Comparison of ENCODE assay signal across 20 cellular contexts in the genomic region with DNA sequence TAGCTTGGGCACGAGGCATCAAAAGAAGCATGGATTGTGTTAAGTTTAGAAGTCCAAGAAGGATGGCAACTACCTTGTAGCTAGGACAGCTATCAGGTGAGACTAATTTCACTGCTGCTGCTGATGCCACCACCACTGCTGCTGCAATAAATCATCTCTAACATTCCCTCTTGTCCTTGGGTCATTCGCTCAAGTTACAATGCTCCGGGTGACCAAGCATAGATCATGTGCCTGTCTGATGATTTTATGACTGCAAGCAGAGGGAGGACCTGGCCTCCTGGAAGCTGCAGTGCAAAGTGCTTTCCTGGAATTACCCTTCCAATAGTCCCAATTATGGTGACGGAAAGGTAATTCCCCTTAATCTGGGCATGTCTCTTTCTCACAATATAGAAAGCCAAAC.
DNase-seq lines count a peak whose midpoint lies in the region; ATAC-seq, FAIRE-seq and TF ChIP-seq lines count a peak whose summit lies in the region.
"Had no signal": no experiment of that assay in that cellular context is flagged by ENCODE, and none has a peak within 500 bp of the region (broad histone marks: within the 10 kb centered on the region; RNA-seq: fewer than 3 reads in every experiment).

No MANE protein-coding gene starts in this region.

- ATAC-seq in activated CD8-positive, alpha-beta T cell treated with anti-CD3 and anti-CD28 coated beads, Interleukin-2, amount 10 ng/mL, durations not matched to agents 7 days and 5 days = no peak
- ATAC-seq: HepG2 had no signal

- H3K36me3 Mint-ChIP-seq in nephron progenitor cell (ENCODE audit: low read depth) = peaks cover 5% of the 10 kb centered on the region
- no peaks in the 10 kb centered on the region for H3K36me3 Mint-ChIP-seq in activated CD8-positive, alpha-beta T cell treated with anti-CD3 and anti-CD28 coated beads, Interleukin-2, amount 10 ng/mL, durations not matched to agents 7 days and 5 days (ENCODE audit: low read depth)
- H3K36me3 Mint-ChIP-seq in CD8-positive, alpha-beta memory T cell = no peaks in the 10 kb centered on the region

- no peak overlapping the region for H3K9ac ChIP-seq in colonic mucosa (ENCODE audit: low read depth in 2 of 2, low read length in 2 of 2)

- peaks cover 27% of the 10 kb centered on the region for H3K9me3 Mint-ChIP-seq in nephron progenitor cell
- H3K9me3 Mint-ChIP-seq in activated CD8-positive, alpha-beta T cell treated with anti-CD3 and anti-CD28 coated beads, Interleukin-2, amount 10 ng/mL, durations not matched to agents 7 days and 5 days (ENCODE audit: insufficient read depth) = no peaks in the 10 kb centered on the region
- peaks cover 4 to 10% (median 6%) of the 10 kb centered on the region in 5 donors for H3K9me3 Mint-ChIP-seq in CD8-positive, alpha-beta memory T cell

- CTCF ChIA-PET in HEK293 (lab: Yijun Ruan, JAX) = no interaction called here
- CTCF ChIA-PET in activated CD8-positive, alpha-beta T cell treated with anti-CD3 and anti-CD28 coated beads, Interleukin-2, amount 10 ng/mL, durations not matched to agents 7 days and 5 days (lab: Charles Lee) = no interaction called here
- CTCF ChIA-PET in CD8-positive, alpha-beta memory T cell (lab: Charles Lee) = no interaction called here

- peaks cover 35% of the 10 kb centered on the region for H3K4me1 Mint-ChIP-seq in nephron progenitor cell
- no peaks in the 10 kb centered on the region for H3K4me1 Mint-ChIP-seq in activated CD8-positive, alpha-beta T cell treated with anti-CD3 and anti-CD28 coated beads, Interleukin-2, amount 10 ng/mL, durations not matched to agents 7 days and 5 days (ENCODE audit: low read depth)
- H3K4me1 Mint-ChIP-seq in CD8-positive, alpha-beta memory T cell = no peaks in the 10 kb centered on the region

- DNase-seq in colonic mucosa (peak; percentile 58), nephron progenitor cell (peak; percentile 26), small intestine (peak; percentile 94), GM13977 (ENCODE audit: low spot score) (no peak)
- no peak for DNase-seq in activated CD8-positive, alpha-beta T cell treated with anti-CD3 and anti-CD28 coated beads, Interleukin-2, amount 10 ng/mL, durations not matched to agents 7 days and 5 days
- DNase-seq in CD8-positive, alpha-beta memory T cell = no peak
- DNase-seq: CD4-positive, alpha-beta T cell; DMS53; EL; Karpas-422; NCI-H1048; NCI-H1436 treated with DMSO at 0.1 percent for 48 hours; NCI-H2029 treated with DMSO at 0.1 percent for 48 hours; NCI-H2171; NCI-H526 had no signal

- FAIRE-seq in small intestine (lab: Jason Lieb, UNC) = no peak
- FAIRE-seq: A204.1, GM12891, H54, HepG2 had no signal

- H3K9me3 ChIP-seq in HEK293 (ENCODE audit: control insufficient read depth, insufficient read depth, low read depth, low read length) (no peaks in the 10 kb centered on the region), colonic mucosa (no peaks in the 10 kb centered on the region), small intestine (ENCODE audit: control insufficient read depth, low read depth) (no peaks in the 10 kb centered on the region)
- no peaks in the 10 kb centered on the region for H3K9me3 ChIP-seq in CD8-positive, alpha-beta memory T cell (ENCODE audit: low read length)

- H3K27ac ChIP-seq in HEK293 (ENCODE audit: extremely low read depth, low read depth, low read length) = no peak overlapping the region
- H3K27ac ChIP-seq in colonic mucosa = peak overlapping the region; percentile 53
- no peak overlapping the region for H3K27ac ChIP-seq in small intestine (ENCODE audit: low read depth in 1 of 2, low read length in 1 of 2)
- no peak overlapping the region for H3K27ac ChIP-seq in CD8-positive, alpha-beta memory T cell (ENCODE audit: low read depth, low read length)

- no peaks in the 10 kb centered on the region for H3K27me3 ChIP-seq in colonic mucosa
- no peaks in the 10 kb centered on the region for H3K27me3 ChIP-seq in small intestine (ENCODE audit: control insufficient read depth in 2 of 2, insufficient read depth in 2 of 2, low read length in 2 of 2)
- H3K27me3 ChIP-seq in CD8-positive, alpha-beta memory T cell (ENCODE audit: insufficient read depth, low read length, poor library complexity, severe bottlenecking) = no peaks in the 10 kb centered on the region

- in situ Hi-C loops in GM13977 (cut with MboI; ENCODE audit: low pct_unique_long_range_greater_than_20kb, low sequenced_read_pairs, unreplicated experiment) = no loop called here

- H3K27ac Mint-ChIP-seq in nephron progenitor cell = peak overlapping the region; percentile 87
- no peak overlapping the region for H3K27ac Mint-ChIP-seq in activated CD8-positive, alpha-beta T cell treated with anti-CD3 and anti-CD28 coated beads, Interleukin-2, amount 10 ng/mL, durations not matched to agents 7 days and 5 days
- no peak overlapping the region for H3K27ac Mint-ChIP-seq in CD8-positive, alpha-beta memory T cell
- H3K27ac Mint-ChIP-seq: CD4-positive, alpha-beta T cell had no signal

- H3K4me1 ChIP-seq in HEK293 (ENCODE audit: control insufficient read depth, insufficient read depth, low read length) (no peaks in the 10 kb centered on the region), colonic mucosa (no peaks in the 10 kb centered on the region), small intestine (ENCODE audit: control insufficient read depth in 2 of 2, insufficient read depth in 1 of 2, low read depth in 1 of 2, low read length in 1 of 2) (no peaks in the 10 kb centered on the region)
- no peaks in the 10 kb centered on the region for H3K4me1 ChIP-seq in CD8-positive, alpha-beta memory T cell (ENCODE audit: insufficient read depth, low read length)

- no peak overlapping the region for H3K4me3 ChIP-seq in HEK293 (ENCODE audit: low read depth, low read length)
- H3K4me3 ChIP-seq in colonic mucosa = no peak overlapping the region
- no peak overlapping the region for H3K4me3 ChIP-seq in small intestine (ENCODE audit: low read depth in 1 of 2, low read length in 2 of 2)
- no peak overlapping the region for H3K4me3 ChIP-seq in CD8-positive, alpha-beta memory T cell (ENCODE audit: low read length)

- no peak overlapping the region for H3K4me3 Mint-ChIP-seq in nephron progenitor cell
- no peak overlapping the region for H3K4me3 Mint-ChIP-seq in activated CD8-positive, alpha-beta T cell treated with anti-CD3 and anti-CD28 coated beads, Interleukin-2, amount 10 ng/mL, durations not matched to agents 7 days and 5 days
- no peak overlapping the region for H3K4me3 Mint-ChIP-seq in CD8-positive, alpha-beta memory T cell
- H3K4me3 Mint-ChIP-seq: CD4-positive, alpha-beta T cell had no signal

- POLR2A ChIA-PET in HEK293 (lab: Yijun Ruan, JAX) = no interaction called here
- POLR2A ChIA-PET in activated CD8-positive, alpha-beta T cell treated with anti-CD3 and anti-CD28 coated beads, Interleukin-2, amount 10 ng/mL, durations not matched to agents 7 days and 5 days (lab: Charles Lee) = no interaction called here
- POLR2A ChIA-PET in CD8-positive, alpha-beta memory T cell (lab: Charles Lee) = no interaction called here

- TF ChIP-seq CTCF in HEK293 (tag by site-specific recombination; IDR thresholded peaks at IDR 0.05) = no peak
- TF ChIP-seq CTCF in colonic mucosa (IDR thresholded peaks at IDR 0.05) = no peak
- no peak for TF ChIP-seq CTCF in nephron progenitor cell (IDR thresholded peaks at IDR 0.05)
- no peak for TF ChIP-seq CTCF in GM13977 (IDR thresholded peaks at IDR 0.05; ENCODE audit: extremely low read depth, insufficient read depth, missing control alignments)

- intact Hi-C loops in colonic mucosa (cut with DNase I) = no loop called here

- H3K36me3 ChIP-seq in HEK293 (ENCODE audit: control insufficient read depth in 2 of 2, insufficient read depth in 1 of 2, low read length in 2 of 2) (no peaks in the 10 kb centered on the region), colonic mucosa (no peaks in the 10 kb centered on the region), small intestine (ENCODE audit: control insufficient read depth in 2 of 2, insufficient read depth in 2 of 2, low read length in 2 of 2) (no peaks in the 10 kb centered on the region)
- no peaks in the 10 kb centered on the region for H3K36me3 ChIP-seq in CD8-positive, alpha-beta memory T cell (ENCODE audit: insufficient read depth, low read length)

- peaks cover 6% of the 10 kb centered on the region for H3K27me3 Mint-ChIP-seq in nephron progenitor cell (ENCODE audit: low read depth, poor library complexity)
- H3K27me3 Mint-ChIP-seq in activated CD8-positive, alpha-beta T cell treated with anti-CD3 and anti-CD28 coated beads, Interleukin-2, amount 10 ng/mL, durations not matched to agents 7 days and 5 days (ENCODE audit: low read depth) = no peaks in the 10 kb centered on the region
- H3K27me3 Mint-ChIP-seq in CD8-positive, alpha-beta memory T cell = no peaks in the 10 kb centered on the region
- H3K27me3 Mint-ChIP-seq: CD4-positive, alpha-beta T cell had no signal

- 22 to 64% (median 41%) methylated on average over 4 of the region's 4 CpGs for WGBS in small intestine, 3 donors

TF ChIP-seq in HEK293, 187 proteins besides CTCF, POLR2A, EP300 and RAD21 (continues in another document):
- TF ChIP-seq, protein P1, sequence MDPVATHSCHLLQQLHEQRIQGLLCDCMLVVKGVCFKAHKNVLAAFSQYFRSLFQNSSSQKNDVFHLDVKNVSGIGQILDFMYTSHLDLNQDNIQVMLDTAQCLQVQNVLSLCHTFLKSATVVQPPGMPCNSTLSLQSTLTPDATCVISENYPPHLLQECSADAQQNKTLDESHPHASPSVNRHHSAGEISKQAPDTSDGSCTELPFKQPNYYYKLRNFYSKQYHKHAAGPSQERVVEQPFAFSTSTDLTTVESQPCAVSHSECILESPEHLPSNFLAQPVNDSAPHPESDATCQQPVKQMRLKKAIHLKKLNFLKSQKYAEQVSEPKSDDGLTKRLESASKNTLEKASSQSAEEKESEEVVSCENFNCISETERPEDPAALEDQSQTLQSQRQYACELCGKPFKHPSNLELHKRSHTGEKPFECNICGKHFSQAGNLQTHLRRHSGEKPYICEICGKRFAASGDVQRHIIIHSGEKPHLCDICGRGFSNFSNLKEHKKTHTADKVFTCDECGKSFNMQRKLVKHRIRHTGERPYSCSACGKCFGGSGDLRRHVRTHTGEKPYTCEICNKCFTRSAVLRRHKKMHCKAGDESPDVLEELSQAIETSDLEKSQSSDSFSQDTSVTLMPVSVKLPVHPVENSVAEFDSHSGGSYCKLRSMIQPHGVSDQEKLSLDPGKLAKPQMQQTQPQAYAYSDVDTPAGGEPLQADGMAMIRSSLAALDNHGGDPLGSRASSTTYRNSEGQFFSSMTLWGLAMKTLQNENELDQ (tag by site-specific recombination; IDR thresholded peaks at IDR 0.05; ENCODE audit: low read depth) = no peak
- TF ChIP-seq GLIS1 (tag by site-specific recombination; IDR thresholded peaks at IDR 0.05) (peak; percentile 72), TRIM28 (IDR thresholded peaks at IDR 0.05; ENCODE audit: borderline replicate concordance, low read length) (no peak)

Comparison
In these comparisons a context has a peak if more than half of its experiments do, and no peak if none do; other contexts are left out.
1. DNase-seq: peak in colonic mucosa (single experiment), nephron progenitor cell (single experiment) and small intestine (single experiment); none in activated CD8-positive, alpha-beta T cell treated with anti-CD3 and anti-CD28 coated beads, Interleukin-2, amount 10 ng/mL, durations not matched to agents 7 days and 5 days (single experiment), CD8-positive, alpha-beta memory T cell (0 of 5) and GM13977 (single experiment).